8 cellular contexts compared by ENCODE assay signal in genomic region chr17:50560931-50561750, GRCh38. TPM values are rescaled to one million over a fixed set of nuclear protein-coding genes. Genes with fewer than 3 reads are reported as not detected.
DNase-seq lines count a peak whose midpoint lies in the region; ATAC-seq, FAIRE-seq and TF ChIP-seq lines count a peak whose summit lies in the region.

No MANE protein-coding gene starts in this region.

- TF ChIP-seq CTCF in HFF-Myc (IDR thresholded peaks at IDR 0.05; ENCODE audit: low read depth, low read length, missing control alignments), result no peak
- no peak for TF ChIP-seq CTCF in bronchial epithelial cell (IDR thresholded peaks at IDR 0.05; ENCODE audit: insufficient read depth, low read length, severe bottlenecking)

- H3K79me1 ChIP-seq in neuronal stem cell (ENCODE audit: low read depth, low read length), result no peaks in the 10 kb centered on the region

- no peak for FAIRE-seq in bronchial epithelial cell (lab: Jason Lieb, UNC)

- ATAC-seq in GM19455 (IDR thresholded peaks at IDR 0.05; ENCODE audit: unreplicated experiment), result no peak
- ATAC-seq in GM21825 (IDR thresholded peaks at IDR 0.05; ENCODE audit: unreplicated experiment), result no peak
- no peak for ATAC-seq in HG02678 (IDR thresholded peaks at IDR 0.05; ENCODE audit: unreplicated experiment)

- peak overlapping the region; percentile 88 for H3K18ac ChIP-seq in neuronal stem cell (ENCODE audit: low read length)

- H3K27me3 ChIP-seq in bronchial epithelial cell (ENCODE audit: control insufficient read depth, insufficient read depth, low read length) (peaks cover 54% of the 10 kb centered on the region), neuronal stem cell (ENCODE audit: control insufficient read depth in 3 of 3, insufficient read depth in 3 of 3, low read depth in 1 of 3, low read length in 3 of 3) (peaks cover 13 to 54% (median 51%) of the 10 kb centered on the region in 3 experiments)

- peak overlapping the region; percentile 94 for H3K4me2 ChIP-seq in neuronal stem cell (ENCODE audit: insufficient read depth, low read length, poor library complexity, severe bottlenecking)

- no peak overlapping the region for H4K8ac ChIP-seq in neuronal stem cell (ENCODE audit: low read depth, low read length)

- no peak overlapping the region for H4K91ac ChIP-seq in neuronal stem cell (ENCODE audit: low read depth, low read length, poor library complexity)

- H3K4me3 ChIP-seq in HFF-Myc (replicated peaks; ENCODE audit: low read depth, low read length), result peak overlapping the region; percentile 30
- H3K4me3 ChIP-seq in bronchial epithelial cell (ENCODE audit: low read depth, low read length), result peak overlapping the region; percentile 31
- peak overlapping the region; percentile 52 to 75 for H3K4me3 ChIP-seq in neuronal stem cell (ENCODE audit: low read length in 2 of 2)

- H3K9ac ChIP-seq in ES-I3 (ENCODE audit: low read depth, low read length) (peak overlapping the region; percentile 54; the same call in 1 of the 2 replicates), neuronal stem cell (ENCODE audit: low read depth, low read length, poor library complexity) (peak overlapping the region; percentile 4)

- peaks cover 26% of the 10 kb centered on the region; the same call in 1 of the 2 replicates for H3K4me1 ChIP-seq in ES-I3 (ENCODE audit: insufficient read depth, low read length)
- H3K4me1 ChIP-seq in neuronal stem cell (ENCODE audit: control insufficient read depth in 2 of 2, insufficient read depth in 1 of 2, low read depth in 1 of 2, low read length in 2 of 2), result peaks cover 45 to 54% of the 10 kb centered on the region in 2 donors

- peak overlapping the region; percentile 34 for H2BK5ac ChIP-seq in neuronal stem cell (ENCODE audit: low read length)

- no peak overlapping the region for H2BK15ac ChIP-seq in neuronal stem cell (ENCODE audit: low read length)

- H2AK5ac ChIP-seq in neuronal stem cell (ENCODE audit: low read depth, low read length), result peak overlapping the region; percentile 62

- H3K9me3 ChIP-seq in ES-I3 (ENCODE audit: control insufficient read depth, insufficient read depth, low read length), result no peaks in the 10 kb centered on the region
- no peaks in the 10 kb centered on the region for H3K9me3 ChIP-seq in neuronal stem cell (replicated peaks in 1 of 2; ENCODE audit: control insufficient read depth in 2 of 2, insufficient read depth in 1 of 2, low read depth in 1 of 2, low read length in 2 of 2)

- no peak overlapping the region for H3K4ac ChIP-seq in neuronal stem cell (ENCODE audit: low read length)

- H3K36me3 ChIP-seq in ES-I3 (ENCODE audit: insufficient read depth, low read length), result no peaks in the 10 kb centered on the region
- H3K36me3 ChIP-seq in bronchial epithelial cell (ENCODE audit: control insufficient read depth, insufficient read depth, low read length), result no peaks in the 10 kb centered on the region
- no peaks in the 10 kb centered on the region for H3K36me3 ChIP-seq in neuronal stem cell (replicated peaks in 1 of 2; ENCODE audit: control insufficient read depth in 2 of 2, insufficient read depth in 2 of 2, low read length in 2 of 2)

- peak overlapping the region; percentile 54 for H2BK12ac ChIP-seq in neuronal stem cell (ENCODE audit: low read length)

- H2BK120ac ChIP-seq in neuronal stem cell (ENCODE audit: low read depth, low read length), result no peak overlapping the region

- no peak overlapping the region for H3K27ac ChIP-seq in neuronal stem cell (replicated peaks; ENCODE audit: low read length)

- WGBS in neuronal stem cell (ENCODE audit: extremely low coverage in 2 of 2, insufficient read length in 2 of 2, insufficient replicate concordance in 1 of 2), 2 donors, result no CpG with 5 or more reads among the region's 89 CpGs

- no peak overlapping the region for H3K23ac ChIP-seq in neuronal stem cell (ENCODE audit: low read depth, low read length, poor library complexity)

- peak overlapping the region; percentile 97 for H2AFZ ChIP-seq in neuronal stem cell (ENCODE audit: low read length)

- H3K14ac ChIP-seq in neuronal stem cell (ENCODE audit: low read length), result no peak overlapping the region

- DNase-seq in HFF-Myc (ENCODE audit: extremely low read depth, low read depth) (no peak), bronchial epithelial cell (ENCODE audit: low read depth) (no peak), neuronal stem cell (ENCODE audit: low spot score) (no peak), LoVo (ENCODE audit: low spot score) (no peak)

RNA-seq across cellular contexts. Expression of gene CACNA1G, which starts 0.6 kb away (rescaled TPM):
- not detected in 2 replicates for total RNA-seq in bronchial epithelial cell
- 3.0 TPM for polyA plus RNA-seq in neuronal stem cell (2013, experiment 1 of 2)
- polyA plus RNA-seq in neuronal stem cell (2013, experiment 2 of 2), result 2.8 TPM

RNA-seq across cellular contexts. Expression of gene SPATA20, which starts 14.2 kb away (rescaled TPM):
- total RNA-seq in bronchial epithelial cell, result 18.6 and 25.0 TPM in 2 replicates
- 17.6 TPM for polyA plus RNA-seq in neuronal stem cell (2013, experiment 1 of 2)
- 18.9 TPM for polyA plus RNA-seq in neuronal stem cell (2013, experiment 2 of 2)

RNA-seq across cellular contexts. Expression of gene EPN3, which starts 28.6 kb away (rescaled TPM):
- 2.9 and 10.9 TPM in 2 replicates for total RNA-seq in bronchial epithelial cell
- polyA plus RNA-seq in neuronal stem cell (2013, experiment 1 of 2), result 0.04 TPM
- polyA plus RNA-seq in neuronal stem cell (2013, experiment 2 of 2), result 0.07 TPM

RNA-seq across cellular contexts. Expression of gene MYCBPAP, which starts 52.9 kb away (rescaled TPM):
- total RNA-seq in bronchial epithelial cell, result 0.13 and 0.26 TPM in 2 replicates
- polyA plus RNA-seq in neuronal stem cell (2013, experiment 1 of 2), result 1.8 TPM
- 2.2 TPM for polyA plus RNA-seq in neuronal stem cell (2013, experiment 2 of 2)
